Comparison of ENCODE assay signal across 1 cellular context in the genomic region with DNA sequence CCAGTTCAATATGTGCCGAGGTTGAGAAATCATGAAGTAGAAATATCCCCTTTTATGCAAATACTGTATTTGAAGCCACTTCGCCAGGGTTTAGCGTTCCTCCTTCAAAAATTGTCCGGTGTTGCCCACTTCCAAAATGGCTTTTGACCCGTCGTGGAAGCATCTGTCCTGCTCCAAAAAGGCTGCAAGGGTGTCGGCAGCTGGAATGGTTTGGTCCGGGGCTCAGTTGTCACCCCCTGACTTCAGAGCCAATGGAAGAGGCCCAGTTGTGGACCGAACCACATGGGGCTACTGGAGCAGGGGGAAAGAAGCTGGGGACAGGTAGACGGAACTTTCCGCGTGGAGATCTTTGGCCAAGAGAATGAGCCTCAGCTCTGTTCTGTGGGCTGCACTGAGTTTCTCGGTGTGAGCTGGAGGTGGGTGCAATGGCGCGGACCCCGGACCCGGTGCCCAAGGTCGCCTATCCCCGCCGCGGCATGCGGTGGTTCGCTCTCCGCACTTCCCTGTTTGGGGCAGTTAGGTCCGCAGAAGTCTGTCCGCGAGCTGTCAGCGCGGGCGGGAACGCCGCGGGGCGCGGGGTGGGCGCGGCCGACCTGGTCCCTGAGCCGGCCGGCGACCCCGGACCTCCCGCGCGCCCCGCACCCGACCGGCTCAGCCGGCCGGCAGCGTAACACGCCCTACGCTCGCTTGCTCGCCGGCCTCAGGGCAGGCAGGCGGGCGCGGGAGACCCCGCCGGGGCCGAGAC.
TF ChIP-seq lines count a peak whose summit lies in the region.

A gene (plus strand): TSS at position 527 of the 745 bp plus-strand sequence. CDS start 259 bp downstream, outside the sequence.

TF ChIP-seq in K562, 482 proteins besides CTCF, POLR2A, EP300 and RAD21 (continued from another document and continues in another):
- TF ChIP-seq, protein P1, sequence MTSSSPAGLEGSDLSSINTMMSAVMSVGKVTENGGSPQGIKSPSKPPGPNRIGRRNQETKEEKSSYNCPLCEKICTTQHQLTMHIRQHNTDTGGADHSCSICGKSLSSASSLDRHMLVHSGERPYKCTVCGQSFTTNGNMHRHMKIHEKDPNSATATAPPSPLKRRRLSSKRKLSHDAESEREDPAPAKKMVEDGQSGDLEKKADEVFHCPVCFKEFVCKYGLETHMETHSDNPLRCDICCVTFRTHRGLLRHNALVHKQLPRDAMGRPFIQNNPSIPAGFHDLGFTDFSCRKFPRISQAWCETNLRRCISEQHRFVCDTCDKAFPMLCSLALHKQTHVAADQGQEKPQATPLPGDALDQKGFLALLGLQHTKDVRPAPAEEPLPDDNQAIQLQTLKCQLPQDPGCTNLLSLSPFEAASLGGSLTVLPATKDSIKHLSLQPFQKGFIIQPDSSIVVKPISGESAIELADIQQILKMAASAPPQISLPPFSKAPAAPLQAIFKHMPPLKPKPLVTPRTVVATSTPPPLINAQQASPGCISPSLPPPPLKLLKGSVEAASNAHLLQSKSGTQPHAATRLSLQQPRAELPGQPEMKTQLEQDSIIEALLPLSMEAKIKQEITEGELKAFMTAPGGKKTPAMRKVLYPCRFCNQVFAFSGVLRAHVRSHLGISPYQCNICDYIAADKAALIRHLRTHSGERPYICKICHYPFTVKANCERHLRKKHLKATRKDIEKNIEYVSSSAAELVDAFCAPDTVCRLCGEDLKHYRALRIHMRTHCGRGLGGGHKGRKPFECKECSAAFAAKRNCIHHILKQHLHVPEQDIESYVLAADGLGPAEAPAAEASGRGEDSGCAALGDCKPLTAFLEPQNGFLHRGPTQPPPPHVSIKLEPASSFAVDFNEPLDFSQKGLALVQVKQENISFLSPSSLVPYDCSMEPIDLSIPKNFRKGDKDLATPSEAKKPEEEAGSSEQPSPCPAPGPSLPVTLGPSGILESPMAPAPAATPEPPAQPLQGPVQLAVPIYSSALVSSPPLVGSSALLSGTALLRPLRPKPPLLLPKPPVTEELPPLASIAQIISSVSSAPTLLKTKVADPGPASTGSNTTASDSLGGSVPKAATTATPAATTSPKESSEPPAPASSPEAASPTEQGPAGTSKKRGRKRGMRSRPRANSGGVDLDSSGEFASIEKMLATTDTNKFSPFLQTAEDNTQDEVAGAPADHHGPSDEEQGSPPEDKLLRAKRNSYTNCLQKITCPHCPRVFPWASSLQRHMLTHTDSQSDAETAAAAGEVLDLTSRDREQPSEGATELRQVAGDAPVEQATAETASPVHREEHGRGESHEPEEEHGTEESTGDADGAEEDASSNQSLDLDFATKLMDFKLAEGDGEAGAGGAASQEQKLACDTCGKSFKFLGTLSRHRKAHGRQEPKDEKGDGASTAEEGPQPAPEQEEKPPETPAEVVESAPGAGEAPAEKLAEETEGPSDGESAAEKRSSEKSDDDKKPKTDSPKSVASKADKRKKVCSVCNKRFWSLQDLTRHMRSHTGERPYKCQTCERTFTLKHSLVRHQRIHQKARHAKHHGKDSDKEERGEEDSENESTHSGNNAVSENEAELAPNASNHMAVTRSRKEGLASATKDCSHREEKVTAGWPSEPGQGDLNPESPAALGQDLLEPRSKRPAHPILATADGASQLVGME (CRISPR knock-in tag; IDR thresholded peaks at IDR 0.05): no peak; the same call in 1 of the 2 replicates
- no peak for TF ChIP-seq SNIP1 (IDR thresholded peaks at IDR 0.05; ENCODE audit: low read depth)
- TF ChIP-seq, protein P2, sequence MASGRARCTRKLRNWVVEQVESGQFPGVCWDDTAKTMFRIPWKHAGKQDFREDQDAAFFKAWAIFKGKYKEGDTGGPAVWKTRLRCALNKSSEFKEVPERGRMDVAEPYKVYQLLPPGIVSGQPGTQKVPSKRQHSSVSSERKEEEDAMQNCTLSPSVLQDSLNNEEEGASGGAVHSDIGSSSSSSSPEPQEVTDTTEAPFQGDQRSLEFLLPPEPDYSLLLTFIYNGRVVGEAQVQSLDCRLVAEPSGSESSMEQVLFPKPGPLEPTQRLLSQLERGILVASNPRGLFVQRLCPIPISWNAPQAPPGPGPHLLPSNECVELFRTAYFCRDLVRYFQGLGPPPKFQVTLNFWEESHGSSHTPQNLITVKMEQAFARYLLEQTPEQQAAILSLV (tag; IDR thresholded peaks at IDR 0.05): no peak
- no peak for TF ChIP-seq ZNF212 (CRISPR knock-in tag; IDR thresholded peaks at IDR 0.05)
- peak; percentile 84; the same call in 1 of the 2 replicates for TF ChIP-seq ZNF589 (CRISPR knock-in tag; IDR thresholded peaks at IDR 0.05; ENCODE audit: low read depth)
- no peak for TF ChIP-seq TSC22D4 (tag; IDR thresholded peaks at IDR 0.05)
- peak; percentile 0 to 19; a peak in 1 of 4 replicates for TF ChIP-seq RCOR1 (IDR thresholded peaks at IDR 0.05; ENCODE audit: borderline replicate concordance in 1 of 2, low read depth in 2 of 2, low read length in 2 of 2)
- TF ChIP-seq CBFA2T2 (conservative IDR thresholded peaks at IDR 0.05): no peak
- TF ChIP-seq, protein P3, sequence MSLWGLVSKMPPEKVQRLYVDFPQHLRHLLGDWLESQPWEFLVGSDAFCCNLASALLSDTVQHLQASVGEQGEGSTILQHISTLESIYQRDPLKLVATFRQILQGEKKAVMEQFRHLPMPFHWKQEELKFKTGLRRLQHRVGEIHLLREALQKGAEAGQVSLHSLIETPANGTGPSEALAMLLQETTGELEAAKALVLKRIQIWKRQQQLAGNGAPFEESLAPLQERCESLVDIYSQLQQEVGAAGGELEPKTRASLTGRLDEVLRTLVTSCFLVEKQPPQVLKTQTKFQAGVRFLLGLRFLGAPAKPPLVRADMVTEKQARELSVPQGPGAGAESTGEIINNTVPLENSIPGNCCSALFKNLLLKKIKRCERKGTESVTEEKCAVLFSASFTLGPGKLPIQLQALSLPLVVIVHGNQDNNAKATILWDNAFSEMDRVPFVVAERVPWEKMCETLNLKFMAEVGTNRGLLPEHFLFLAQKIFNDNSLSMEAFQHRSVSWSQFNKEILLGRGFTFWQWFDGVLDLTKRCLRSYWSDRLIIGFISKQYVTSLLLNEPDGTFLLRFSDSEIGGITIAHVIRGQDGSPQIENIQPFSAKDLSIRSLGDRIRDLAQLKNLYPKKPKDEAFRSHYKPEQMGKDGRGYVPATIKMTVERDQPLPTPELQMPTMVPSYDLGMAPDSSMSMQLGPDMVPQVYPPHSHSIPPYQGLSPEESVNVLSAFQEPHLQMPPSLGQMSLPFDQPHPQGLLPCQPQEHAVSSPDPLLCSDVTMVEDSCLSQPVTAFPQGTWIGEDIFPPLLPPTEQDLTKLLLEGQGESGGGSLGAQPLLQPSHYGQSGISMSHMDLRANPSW (CRISPR knock-in tag; IDR thresholded peaks at IDR 0.05): no peak
- TF ChIP-seq, protein P4, sequence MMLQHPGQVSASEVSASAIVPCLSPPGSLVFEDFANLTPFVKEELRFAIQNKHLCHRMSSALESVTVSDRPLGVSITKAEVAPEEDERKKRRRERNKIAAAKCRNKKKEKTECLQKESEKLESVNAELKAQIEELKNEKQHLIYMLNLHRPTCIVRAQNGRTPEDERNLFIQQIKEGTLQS (IDR thresholded peaks at IDR 0.05): peak; percentile 65; the same call in 1 of the 2 replicates
- TF ChIP-seq, protein P4 (CRISPR knock-in tag; conservative IDR thresholded peaks at IDR 0.05): 0 out of 2 replicates have a peak, but pooled peaks have one; percentile 18
- no peak for TF ChIP-seq HIVEP1 (CRISPR knock-in tag; IDR thresholded peaks at IDR 0.05)
- TF ChIP-seq ZC3H8 (IDR thresholded peaks at IDR 0.05): no peak
- TF ChIP-seq, protein P5, sequence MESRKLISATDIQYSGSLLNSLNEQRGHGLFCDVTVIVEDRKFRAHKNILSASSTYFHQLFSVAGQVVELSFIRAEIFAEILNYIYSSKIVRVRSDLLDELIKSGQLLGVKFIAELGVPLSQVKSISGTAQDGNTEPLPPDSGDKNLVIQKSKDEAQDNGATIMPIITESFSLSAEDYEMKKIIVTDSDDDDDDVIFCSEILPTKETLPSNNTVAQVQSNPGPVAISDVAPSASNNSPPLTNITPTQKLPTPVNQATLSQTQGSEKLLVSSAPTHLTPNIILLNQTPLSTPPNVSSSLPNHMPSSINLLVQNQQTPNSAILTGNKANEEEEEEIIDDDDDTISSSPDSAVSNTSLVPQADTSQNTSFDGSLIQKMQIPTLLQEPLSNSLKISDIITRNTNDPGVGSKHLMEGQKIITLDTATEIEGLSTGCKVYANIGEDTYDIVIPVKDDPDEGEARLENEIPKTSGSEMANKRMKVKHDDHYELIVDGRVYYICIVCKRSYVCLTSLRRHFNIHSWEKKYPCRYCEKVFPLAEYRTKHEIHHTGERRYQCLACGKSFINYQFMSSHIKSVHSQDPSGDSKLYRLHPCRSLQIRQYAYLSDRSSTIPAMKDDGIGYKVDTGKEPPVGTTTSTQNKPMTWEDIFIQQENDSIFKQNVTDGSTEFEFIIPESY (CRISPR knock-in tag; IDR thresholded peaks at IDR 0.05): peak; percentile 80
- peak; percentile 95 for TF ChIP-seq RBFOX2 (IDR thresholded peaks at IDR 0.05; ENCODE audit: low read depth, low read length)
- TF ChIP-seq ZNF253 (CRISPR knock-in tag; conservative IDR thresholded peaks at IDR 0.05): no peak
- no peak for TF ChIP-seq SMAD1 (IDR thresholded peaks at IDR 0.05; ENCODE audit: low read depth, low read length, partially characterized antibody)
- no peak for TF ChIP-seq RFX7 (CRISPR knock-in tag; IDR thresholded peaks at IDR 0.05)
- TF ChIP-seq NR2C2 (CRISPR knock-in tag; IDR thresholded peaks at IDR 0.05): peak; percentile 78
- TF ChIP-seq NR2C2 (tag; IDR thresholded peaks at IDR 0.05): peak; percentile 86
- no peak for TF ChIP-seq ZKSCAN8 (CRISPR knock-in tag; IDR thresholded peaks at IDR 0.05)
- TF ChIP-seq ZNF431 (CRISPR knock-in tag; IDR thresholded peaks at IDR 0.05): no peak
- TF ChIP-seq, protein P6, sequence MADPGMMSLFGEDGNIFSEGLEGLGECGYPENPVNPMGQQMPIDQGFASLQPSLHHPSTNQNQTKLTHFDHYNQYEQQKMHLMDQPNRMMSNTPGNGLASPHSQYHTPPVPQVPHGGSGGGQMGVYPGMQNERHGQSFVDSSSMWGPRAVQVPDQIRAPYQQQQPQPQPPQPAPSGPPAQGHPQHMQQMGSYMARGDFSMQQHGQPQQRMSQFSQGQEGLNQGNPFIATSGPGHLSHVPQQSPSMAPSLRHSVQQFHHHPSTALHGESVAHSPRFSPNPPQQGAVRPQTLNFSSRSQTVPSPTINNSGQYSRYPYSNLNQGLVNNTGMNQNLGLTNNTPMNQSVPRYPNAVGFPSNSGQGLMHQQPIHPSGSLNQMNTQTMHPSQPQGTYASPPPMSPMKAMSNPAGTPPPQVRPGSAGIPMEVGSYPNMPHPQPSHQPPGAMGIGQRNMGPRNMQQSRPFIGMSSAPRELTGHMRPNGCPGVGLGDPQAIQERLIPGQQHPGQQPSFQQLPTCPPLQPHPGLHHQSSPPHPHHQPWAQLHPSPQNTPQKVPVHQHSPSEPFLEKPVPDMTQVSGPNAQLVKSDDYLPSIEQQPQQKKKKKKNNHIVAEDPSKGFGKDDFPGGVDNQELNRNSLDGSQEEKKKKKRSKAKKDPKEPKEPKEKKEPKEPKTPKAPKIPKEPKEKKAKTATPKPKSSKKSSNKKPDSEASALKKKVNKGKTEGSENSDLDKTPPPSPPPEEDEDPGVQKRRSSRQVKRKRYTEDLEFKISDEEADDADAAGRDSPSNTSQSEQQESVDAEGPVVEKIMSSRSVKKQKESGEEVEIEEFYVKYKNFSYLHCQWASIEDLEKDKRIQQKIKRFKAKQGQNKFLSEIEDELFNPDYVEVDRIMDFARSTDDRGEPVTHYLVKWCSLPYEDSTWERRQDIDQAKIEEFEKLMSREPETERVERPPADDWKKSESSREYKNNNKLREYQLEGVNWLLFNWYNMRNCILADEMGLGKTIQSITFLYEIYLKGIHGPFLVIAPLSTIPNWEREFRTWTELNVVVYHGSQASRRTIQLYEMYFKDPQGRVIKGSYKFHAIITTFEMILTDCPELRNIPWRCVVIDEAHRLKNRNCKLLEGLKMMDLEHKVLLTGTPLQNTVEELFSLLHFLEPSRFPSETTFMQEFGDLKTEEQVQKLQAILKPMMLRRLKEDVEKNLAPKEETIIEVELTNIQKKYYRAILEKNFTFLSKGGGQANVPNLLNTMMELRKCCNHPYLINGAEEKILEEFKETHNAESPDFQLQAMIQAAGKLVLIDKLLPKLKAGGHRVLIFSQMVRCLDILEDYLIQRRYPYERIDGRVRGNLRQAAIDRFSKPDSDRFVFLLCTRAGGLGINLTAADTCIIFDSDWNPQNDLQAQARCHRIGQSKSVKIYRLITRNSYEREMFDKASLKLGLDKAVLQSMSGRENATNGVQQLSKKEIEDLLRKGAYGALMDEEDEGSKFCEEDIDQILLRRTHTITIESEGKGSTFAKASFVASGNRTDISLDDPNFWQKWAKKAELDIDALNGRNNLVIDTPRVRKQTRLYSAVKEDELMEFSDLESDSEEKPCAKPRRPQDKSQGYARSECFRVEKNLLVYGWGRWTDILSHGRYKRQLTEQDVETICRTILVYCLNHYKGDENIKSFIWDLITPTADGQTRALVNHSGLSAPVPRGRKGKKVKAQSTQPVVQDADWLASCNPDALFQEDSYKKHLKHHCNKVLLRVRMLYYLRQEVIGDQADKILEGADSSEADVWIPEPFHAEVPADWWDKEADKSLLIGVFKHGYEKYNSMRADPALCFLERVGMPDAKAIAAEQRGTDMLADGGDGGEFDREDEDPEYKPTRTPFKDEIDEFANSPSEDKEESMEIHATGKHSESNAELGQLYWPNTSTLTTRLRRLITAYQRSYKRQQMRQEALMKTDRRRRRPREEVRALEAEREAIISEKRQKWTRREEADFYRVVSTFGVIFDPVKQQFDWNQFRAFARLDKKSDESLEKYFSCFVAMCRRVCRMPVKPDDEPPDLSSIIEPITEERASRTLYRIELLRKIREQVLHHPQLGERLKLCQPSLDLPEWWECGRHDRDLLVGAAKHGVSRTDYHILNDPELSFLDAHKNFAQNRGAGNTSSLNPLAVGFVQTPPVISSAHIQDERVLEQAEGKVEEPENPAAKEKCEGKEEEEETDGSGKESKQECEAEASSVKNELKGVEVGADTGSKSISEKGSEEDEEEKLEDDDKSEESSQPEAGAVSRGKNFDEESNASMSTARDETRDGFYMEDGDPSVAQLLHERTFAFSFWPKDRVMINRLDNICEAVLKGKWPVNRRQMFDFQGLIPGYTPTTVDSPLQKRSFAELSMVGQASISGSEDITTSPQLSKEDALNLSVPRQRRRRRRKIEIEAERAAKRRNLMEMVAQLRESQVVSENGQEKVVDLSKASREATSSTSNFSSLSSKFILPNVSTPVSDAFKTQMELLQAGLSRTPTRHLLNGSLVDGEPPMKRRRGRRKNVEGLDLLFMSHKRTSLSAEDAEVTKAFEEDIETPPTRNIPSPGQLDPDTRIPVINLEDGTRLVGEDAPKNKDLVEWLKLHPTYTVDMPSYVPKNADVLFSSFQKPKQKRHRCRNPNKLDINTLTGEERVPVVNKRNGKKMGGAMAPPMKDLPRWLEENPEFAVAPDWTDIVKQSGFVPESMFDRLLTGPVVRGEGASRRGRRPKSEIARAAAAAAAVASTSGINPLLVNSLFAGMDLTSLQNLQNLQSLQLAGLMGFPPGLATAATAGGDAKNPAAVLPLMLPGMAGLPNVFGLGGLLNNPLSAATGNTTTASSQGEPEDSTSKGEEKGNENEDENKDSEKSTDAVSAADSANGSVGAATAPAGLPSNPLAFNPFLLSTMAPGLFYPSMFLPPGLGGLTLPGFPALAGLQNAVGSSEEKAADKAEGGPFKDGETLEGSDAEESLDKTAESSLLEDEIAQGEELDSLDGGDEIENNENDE (IDR thresholded peaks at IDR 0.05; ENCODE audit: low read depth, low read length): no peak
